ENCODE assay signal across 10 cellular contexts in genomic region chr7:35593896-35594295, GRCh38.
DNase-seq lines count a peak whose midpoint lies in the region; TF ChIP-seq lines count a peak whose summit lies in the region.
"Had no signal": no experiment of that assay in that cellular context is flagged by ENCODE, and none has a peak within 500 bp of the region (broad histone marks: within the 10 kb centered on the region; RNA-seq: fewer than 3 reads in every experiment).

No MANE protein-coding gene starts in this region.

- POLR2A ChIA-PET in GM10248 (lab: Yijun Ruan, JAX): no interaction called here

- no peaks in the 10 kb centered on the region for H3K9me3 Mint-ChIP-seq in activated T-helper 2 cell treated with anti-CD3 and anti-CD28 coated beads, Interferon-gamma antibody, Interleukin-2, Interleukin-4, amounts not matched to agents 10 μg/mL and 5 μg/mL and 100 μg/mL, durations not matched to agents 14 hours and 24 hours and 36 hours
- H3K9me3 Mint-ChIP-seq: activated naive CD4-positive, alpha-beta T cell treated with anti-CD3 and anti-CD28 coated beads, Interleukin-2, amount 50 U/mL, for 24 hours had no signal

- no peaks in the 10 kb centered on the region for H3K9me3 ChIP-seq in OCI-LY3 (ENCODE audit: insufficient read depth, low read length)

- H3K36me3 Mint-ChIP-seq in activated T-helper 2 cell treated with anti-CD3 and anti-CD28 coated beads, Interferon-gamma antibody, Interleukin-2, Interleukin-4, amounts not matched to agents 10 μg/mL and 5 μg/mL and 100 μg/mL, durations not matched to agents 14 hours and 24 hours and 36 hours (ENCODE audit: low read depth): no peaks in the 10 kb centered on the region
- H3K36me3 Mint-ChIP-seq: activated naive CD4-positive, alpha-beta T cell treated with anti-CD3 and anti-CD28 coated beads, Interleukin-2, amount 50 U/mL, for 24 hours had no signal

- no peaks in the 10 kb centered on the region for H3K36me3 ChIP-seq in OCI-LY3 (replicated peaks; ENCODE audit: low read depth, low read length)

- H3K27me3 Mint-ChIP-seq in activated T-helper 2 cell treated with anti-CD3 and anti-CD28 coated beads, Interferon-gamma antibody, Interleukin-2, Interleukin-4, amounts not matched to agents 10 μg/mL and 5 μg/mL and 100 μg/mL, durations not matched to agents 14 hours and 24 hours and 36 hours (ENCODE audit: low read depth): peaks cover 2% of the 10 kb centered on the region
- H3K27me3 Mint-ChIP-seq: activated naive CD4-positive, alpha-beta T cell treated with anti-CD3 and anti-CD28 coated beads, Interleukin-2, amount 50 U/mL, for 24 hours had no signal

- no peak overlapping the region for H3K9ac ChIP-seq in OCI-LY3 (ENCODE audit: low read length)

- H2AFZ ChIP-seq in OCI-LY3 (ENCODE audit: low read depth, low read length): no peak overlapping the region

- no peak overlapping the region for H3K4me2 ChIP-seq in OCI-LY3 (ENCODE audit: low read length)

- no peak overlapping the region for H3K4me3 ChIP-seq in AG10803 (ENCODE audit: low read length)
- no peak overlapping the region for H3K4me3 ChIP-seq in OCI-LY3 (ENCODE audit: low read length)
- H3K4me3 ChIP-seq in fibroblast of pulmonary artery (replicated peaks; ENCODE audit: low read depth, low read length): no peak overlapping the region

- H3K4me1 Mint-ChIP-seq in activated T-helper 2 cell treated with anti-CD3 and anti-CD28 coated beads, Interferon-gamma antibody, Interleukin-2, Interleukin-4, amounts not matched to agents 10 μg/mL and 5 μg/mL and 100 μg/mL, durations not matched to agents 14 hours and 24 hours and 36 hours (ENCODE audit: low read depth): no peaks in the 10 kb centered on the region
- H3K4me1 Mint-ChIP-seq: activated naive CD4-positive, alpha-beta T cell treated with anti-CD3 and anti-CD28 coated beads, Interleukin-2, amount 50 U/mL, for 24 hours had no signal

- no peaks in the 10 kb centered on the region for H4K20me1 ChIP-seq in OCI-LY3 (ENCODE audit: insufficient read depth, low read length)

- H3K79me2 ChIP-seq in OCI-LY3 (ENCODE audit: low read length): no peaks in the 10 kb centered on the region

- H3K27ac Mint-ChIP-seq in activated T-helper 2 cell treated with anti-CD3 and anti-CD28 coated beads, Interferon-gamma antibody, Interleukin-2, Interleukin-4, amounts not matched to agents 10 μg/mL and 5 μg/mL and 100 μg/mL, durations not matched to agents 14 hours and 24 hours and 36 hours: no peak overlapping the region
- H3K27ac Mint-ChIP-seq: activated naive CD4-positive, alpha-beta T cell treated with anti-CD3 and anti-CD28 coated beads, Interleukin-2, amount 50 U/mL, for 24 hours had no signal

- intact Hi-C loops in activated T-helper 2 cell treated with anti-CD3 and anti-CD28 coated beads, Interferon-gamma antibody, Interleukin-2, Interleukin-4, amounts not matched to agents 10 μg/mL and 5 μg/mL and 100 μg/mL, durations not matched to agents 14 hours and 24 hours and 36 hours (cut with micrococcal nuclease): no loop called here

- TF ChIP-seq CTCF in AG10803 (conservative IDR thresholded peaks at IDR 0.05; ENCODE audit: low read length): peak; percentile 20; the same call in 1 of the 2 replicates
- TF ChIP-seq CTCF in GM10248 (IDR thresholded peaks at IDR 0.05; ENCODE audit: control extremely low read depth, extremely low read depth, low read depth, missing control alignments): peak; percentile 12
- TF ChIP-seq CTCF in OCI-LY3 (IDR thresholded peaks at IDR 0.05; ENCODE audit: low read depth, low read length): peak; percentile 56
- TF ChIP-seq CTCF in fibroblast of pulmonary artery (IDR thresholded peaks at IDR 0.05; ENCODE audit: low read length, missing control alignments): peak; percentile 26

- CTCF ChIA-PET in GM10248 (lab: Yijun Ruan, JAX): interaction anchor here (1.1 to 4.5 kb wide), 5 partner anchors 9 to 314 kb away, joined by 3 to 23 read pairs (median 9); no protein-coding TSS in a partner anchor

- no peaks in the 10 kb centered on the region for H3K27me3 ChIP-seq in OCI-LY3 (ENCODE audit: low read depth, low read length)

- H3K27ac ChIP-seq in OCI-LY3 (ENCODE audit: low read length): no peak overlapping the region
- H3K27ac ChIP-seq: RWPE1 had no signal

- no peak overlapping the region for H3K4me3 Mint-ChIP-seq in activated T-helper 2 cell treated with anti-CD3 and anti-CD28 coated beads, Interferon-gamma antibody, Interleukin-2, Interleukin-4, amounts not matched to agents 10 μg/mL and 5 μg/mL and 100 μg/mL, durations not matched to agents 14 hours and 24 hours and 36 hours (ENCODE audit: low read depth)
- H3K4me3 Mint-ChIP-seq: activated naive CD4-positive, alpha-beta T cell treated with anti-CD3 and anti-CD28 coated beads, Interleukin-2, amount 50 U/mL, for 24 hours had no signal

- H3K4me1 ChIP-seq in OCI-LY3 (ENCODE audit: low read length): no peaks in the 10 kb centered on the region

- DNase-seq in AG10803 (ENCODE audit: low read depth) (no peak), GM10248 (ENCODE audit: extremely low spot score) (peak; percentile 30), fibroblast of pulmonary artery (ENCODE audit: low read depth) (peak; percentile 4), SW480 (ENCODE audit: low spot score) (no peak), globus pallidus (ENCODE audit: low spot score) (no peak), GF-D8 (lab: John Stamatoyannopoulos, UW) (no peak)
- DNase-seq in activated T-helper 2 cell treated with anti-CD3 and anti-CD28 coated beads, Interferon-gamma antibody, Interleukin-2, Interleukin-4, amounts not matched to agents 10 μg/mL and 5 μg/mL and 100 μg/mL, durations not matched to agents 14 hours and 24 hours and 36 hours (ENCODE audit: low spot score): no peak

Comparison
In these comparisons a context has a peak if more than half of its experiments do, and no peak if none do; other contexts are left out.
1. DNase-seq: peak in GM10248 (single experiment) and fibroblast of pulmonary artery (single experiment); none in AG10803 (single experiment), activated T-helper 2 cell treated with anti-CD3 and anti-CD28 coated beads, Interferon-gamma antibody, Interleukin-2, Interleukin-4, amounts not matched to agents 10 μg/mL and 5 μg/mL and 100 μg/mL, durations not matched to agents 14 hours and 24 hours and 36 hours (single experiment), SW480 (single experiment), globus pallidus (single experiment) and GF-D8 (single experiment).
2. Peak in every context shown above with its lines, with median percentiles within 50 percentile points of each other: CTCF ChIP-seq.